8 cellular contexts compared by ENCODE assay signal in genomic region chr17:75132018-75133000, GRCh38. TPM values are rescaled to one million over a fixed set of nuclear protein-coding genes. Genes with fewer than 3 reads are reported as not detected.
DNase-seq lines count a peak whose midpoint lies in the region; ATAC-seq and TF ChIP-seq lines count a peak whose summit lies in the region.
"Not testable (repeated sequence)": the region's sequence is repeated elsewhere in the genome, so short reads cannot be mapped to it uniquely, and the experiment has no call there.

No MANE protein-coding gene starts in this region.

- not testable (repeated sequence) for H3K9me3 ChIP-seq in PC-3 (ENCODE audit: low read length); duodenal mucosa (ENCODE audit: control insufficient read depth in 1 of 2, low read length in 2 of 2); iPS DF 6.9 (ENCODE audit: control insufficient read depth, insufficient read depth, low read length)

- H3K36me3 Mint-ChIP-seq in activated naive CD4-positive, alpha-beta T cell treated with anti-CD3 and anti-CD28 coated beads for 36 hours (ENCODE audit: low read depth); natural killer cell: not testable (repeated sequence)
- peaks cover 17 to 20% of the 10 kb centered on the region in 2 donors for H3K36me3 Mint-ChIP-seq in stimulated activated naive B cell treated with anti-CD40 and anti-IgM and Interleukin-4, amounts not matched to agents 10 μg/mL and 1 μg/mL and 100 μg/mL, for 72 hours

- H2AFZ ChIP-seq in PC-3 (ENCODE audit: low read length) = peak overlapping the region; percentile 74

- TF ChIP-seq CTCF in AG10803 (conservative IDR thresholded peaks at IDR 0.05; ENCODE audit: low read length); PC-3 (conservative IDR thresholded peaks at IDR 0.05; ENCODE audit: low read depth, low read length); natural killer cell (IDR thresholded peaks at IDR 0.05): not testable (repeated sequence)

- H3K27me3 Mint-ChIP-seq in activated naive CD4-positive, alpha-beta T cell treated with anti-CD3 and anti-CD28 coated beads for 36 hours (ENCODE audit: low read depth); natural killer cell (ENCODE audit: low read depth in 2 of 2); stimulated activated naive B cell treated with anti-CD40 and anti-IgM and Interleukin-4, amounts not matched to agents 10 μg/mL and 1 μg/mL and 100 μg/mL, for 72 hours: not testable (repeated sequence)

- H4K20me1 ChIP-seq in PC-3 (ENCODE audit: low read length) = not testable (repeated sequence)

- H3K9me2 ChIP-seq in PC-3 (replicated peaks; ENCODE audit: low read length) = not testable (repeated sequence)

- H3K36me3 ChIP-seq in PC-3 (ENCODE audit: low read depth, low read length) (peaks cover 27% of the 10 kb centered on the region), duodenal mucosa (ENCODE audit: control insufficient read depth in 1 of 2, insufficient read depth in 2 of 2, low read length in 2 of 2) (peaks cover 3 to 32% of the 10 kb centered on the region in 2 donors), iPS DF 6.9 (ENCODE audit: control insufficient read depth, insufficient read depth, low read length) (peaks cover 15% of the 10 kb centered on the region)

- H3K4me1 Mint-ChIP-seq in activated naive CD4-positive, alpha-beta T cell treated with anti-CD3 and anti-CD28 coated beads for 36 hours (ENCODE audit: low read depth) = peaks cover 16% of the 10 kb centered on the region
- peaks cover 7 to 18% of the 10 kb centered on the region in 2 donors for H3K4me1 Mint-ChIP-seq in natural killer cell
- H3K4me1 Mint-ChIP-seq in stimulated activated naive B cell treated with anti-CD40 and anti-IgM and Interleukin-4, amounts not matched to agents 10 μg/mL and 1 μg/mL and 100 μg/mL, for 72 hours = peaks cover 18 to 29% of the 10 kb centered on the region in 2 donors

- peak overlapping the region; percentile 85 for H3K27ac ChIP-seq in PC-3 (ENCODE audit: low read length)
- H3K27ac ChIP-seq in duodenal mucosa (ENCODE audit: low read depth, low read length) = peak overlapping the region; percentile 70
- H3K27ac ChIP-seq in iPS DF 6.9 (ENCODE audit: low read length) = not testable (repeated sequence)

- not testable (repeated sequence) for ATAC-seq in PC-3; natural killer cell; stimulated activated naive B cell treated with anti-CD40 and anti-IgM and Interleukin-4, amounts not matched to agents 10 μg/mL and 1 μg/mL and 100 μg/mL, for 72 hours (replicated peaks)

- H3F3A ChIP-seq in PC-3 (ENCODE audit: low read length, unreplicated experiment) = peaks cover 29% of the 10 kb centered on the region

- BruUV-seq in PC-3 (replicated peaks; lab: Mats Ljungman, UMichigan) = not testable (repeated sequence)

- not testable (repeated sequence) for H3K9me3 Mint-ChIP-seq in activated naive CD4-positive, alpha-beta T cell treated with anti-CD3 and anti-CD28 coated beads for 36 hours; natural killer cell; stimulated activated naive B cell treated with anti-CD40 and anti-IgM and Interleukin-4, amounts not matched to agents 10 μg/mL and 1 μg/mL and 100 μg/mL, for 72 hours

- peaks cover 41% of the 10 kb centered on the region for H3K79me2 ChIP-seq in PC-3 (ENCODE audit: low read length)

- POLR2A ChIA-PET in HEK293T (lab: Yijun Ruan, JAX) (interaction anchor here (0.6 to 5.5 kb wide), 26 partner anchors 10 to 144 kb away, joined by 3 to 68 read pairs (median 7); partner anchors contain the start of genes ARMC7, JPT1, MIF4GD and MRPL58), PC-3 (lab: Charles Lee; ENCODE audit: unreplicated experiment) (interaction anchor here (0.7 to 1.3 kb wide), 2 partner anchors 19 to 27 kb away, joined by 3 to 5 read pairs; no protein-coding TSS in a partner anchor)

- peaks cover 29% of the 10 kb centered on the region for H3K4me1 ChIP-seq in PC-3 (ENCODE audit: insufficient read depth, low read length)
- peaks cover 10 to 12% of the 10 kb centered on the region in 2 donors for H3K4me1 ChIP-seq in duodenal mucosa (ENCODE audit: control insufficient read depth in 1 of 2, insufficient read depth in 2 of 2, low read length in 2 of 2)
- not testable (repeated sequence) for H3K4me1 ChIP-seq in iPS DF 6.9 (ENCODE audit: control insufficient read depth, insufficient read depth, low read length)

- H3K4me3 ChIP-seq in AG10803 (ENCODE audit: low read length) (peak overlapping the region; percentile 73), PC-3 (ENCODE audit: low read length) (peak overlapping the region; percentile 72), duodenal mucosa (ENCODE audit: low read depth in 1 of 2, low read length in 2 of 2) (peak overlapping the region; percentile 77 to 79), iPS DF 6.9 (ENCODE audit: low read length) (peak overlapping the region; percentile 75; the same call in 1 of the 2 replicates)

- not testable (repeated sequence) for H3K27me3 ChIP-seq in PC-3 (ENCODE audit: low read length); duodenal mucosa (ENCODE audit: control insufficient read depth in 1 of 2, insufficient read depth in 2 of 2, low read length in 2 of 2); iPS DF 6.9 (ENCODE audit: control insufficient read depth, insufficient read depth, low read length)

- H3K4me2 ChIP-seq in PC-3 (ENCODE audit: low read length) = peak overlapping the region; percentile 93

- peak overlapping the region; percentile 89 for H3K9ac ChIP-seq in PC-3 (ENCODE audit: low read length)
- H3K9ac ChIP-seq in duodenal mucosa (ENCODE audit: low read depth in 1 of 2, low read length in 2 of 2) = peak overlapping the region; percentile 79 to 82

- intact Hi-C loops in PC-3 (cut with micrococcal nuclease) (loop anchor here (5.0 kb wide), 1 partner anchor 70 kb away; no protein-coding TSS in a partner anchor), natural killer cell (cut with micrococcal nuclease) (loop anchor here (5.0 kb wide), 1 partner anchor 40 kb away; no protein-coding TSS in a partner anchor)
- intact Hi-C loops in activated naive CD4-positive, alpha-beta T cell treated with anti-CD3 and anti-CD28 coated beads for 36 hours (cut with micrococcal nuclease) = loop anchor here (5.0 kb wide), 1 partner anchor 70 kb away; no protein-coding TSS in a partner anchor

- no CpG with 5 or more reads among the region's 40 CpGs for WGBS in iPS DF 6.9 (ENCODE audit: insufficient coverage, insufficient read length)

- not testable (repeated sequence) for DNase-seq in AG10803 (ENCODE audit: low read depth); HEK293T (ENCODE audit: extremely low spot score); PC-3; activated naive CD4-positive, alpha-beta T cell treated with anti-CD3 and anti-CD28 coated beads for 36 hours; iPS DF 6.9 (ENCODE audit: low read depth, low spot score); natural killer cell; stimulated activated naive B cell treated with anti-CD40 and anti-IgM and Interleukin-4, amounts not matched to agents 10 μg/mL and 1 μg/mL and 100 μg/mL, for 72 hours

- H3K4me3 Mint-ChIP-seq in activated naive CD4-positive, alpha-beta T cell treated with anti-CD3 and anti-CD28 coated beads for 36 hours = peak overlapping the region; percentile 85
- H3K4me3 Mint-ChIP-seq in natural killer cell = peak overlapping the region; percentile 86
- H3K4me3 Mint-ChIP-seq in stimulated activated naive B cell treated with anti-CD40 and anti-IgM and Interleukin-4, amounts not matched to agents 10 μg/mL and 1 μg/mL and 100 μg/mL, for 72 hours = peak overlapping the region; percentile 89 to 92

- CTCF ChIA-PET in HEK293T (lab: Yijun Ruan, JAX) = interaction anchor here (0.6 to 3.2 kb wide), 6 partner anchors 11 to 96 kb away, joined by 3 to 32 read pairs (median 4); no protein-coding TSS in a partner anchor
- CTCF ChIA-PET in PC-3 (lab: Charles Lee) = interaction anchor here (0.7 to 1.9 kb wide), 4 partner anchors 9 to 72 kb away, joined by 6 to 24 read pairs (median 11); no protein-coding TSS in a partner anchor
- CTCF ChIA-PET in activated naive CD4-positive, alpha-beta T cell treated with anti-CD3 and anti-CD28 coated beads for 36 hours (lab: Charles Lee) = interaction anchor here (0.6 to 14.5 kb wide), 9 partner anchors 13 to 175 kb away, joined by 3 to 195 read pairs (median 4); no protein-coding TSS in a partner anchor

- peak overlapping the region; percentile 86 for H3K27ac Mint-ChIP-seq in activated naive CD4-positive, alpha-beta T cell treated with anti-CD3 and anti-CD28 coated beads for 36 hours
- peak overlapping the region; percentile 53 to 89 for H3K27ac Mint-ChIP-seq in natural killer cell
- peak overlapping the region; percentile 93 for H3K27ac Mint-ChIP-seq in stimulated activated naive B cell treated with anti-CD40 and anti-IgM and Interleukin-4, amounts not matched to agents 10 μg/mL and 1 μg/mL and 100 μg/mL, for 72 hours

TF ChIP-seq in HEK293T, 16 proteins besides CTCF, POLR2A, EP300 and RAD21:
- TF ChIP-seq ZNF384 (IDR thresholded peaks at IDR 0.05) = peak; percentile 52; the same call in 1 of the 2 replicates

RNA-seq across cellular contexts. Expression of gene NT5C, which starts 0.8 kb away (rescaled TPM):
- total RNA-seq in PC-3 (2014; rRNA removed) (116 and 131 TPM in 2 replicates), natural killer cell (10 to 100 TPM; 58.1 to 67.4 (median 61.2) TPM)
- total RNA-seq in activated naive CD4-positive, alpha-beta T cell treated with anti-CD3 and anti-CD28 coated beads for 36 hours = 10 to 100 TPM; 49.7 to 55.2 TPM

RNA-seq across cellular contexts. Expression of gene JPT1, which starts 22.0 kb away (rescaled TPM):
- total RNA-seq in PC-3 (2014; rRNA removed) (674 and 705 TPM in 2 replicates), natural killer cell (10 to 100 TPM; 45.0 to 54.8 (median 50.5) TPM)
- 100 to 1,000 TPM; 242 to 258 TPM for total RNA-seq in activated naive CD4-positive, alpha-beta T cell treated with anti-CD3 and anti-CD28 coated beads for 36 hours

RNA-seq across cellular contexts. Expression of gene ARMC7, which starts 22.5 kb away (rescaled TPM):
- 17.0 and 17.3 TPM in 2 replicates for total RNA-seq in PC-3 (2014; rRNA removed)
- total RNA-seq in activated naive CD4-positive, alpha-beta T cell treated with anti-CD3 and anti-CD28 coated beads for 36 hours = 1 to 10 TPM; 3.8 to 4.9 TPM
- 10 to 100 TPM in 2 of 3 donors, 1 to 10 TPM in 1; 9.3 to 18.6 (median 11.3) TPM for total RNA-seq in natural killer cell

RNA-seq across cellular contexts. Expression of gene SLC16A5, which starts 44.6 kb away (rescaled TPM):
- total RNA-seq in PC-3 (2014; rRNA removed) (1.2 and 1.6 TPM in 2 replicates), natural killer cell (10 to 100 TPM in 1 of 3 donors, 1 to 10 TPM in 2; 6.3 to 11.2 (median 10.0) TPM)
- total RNA-seq in activated naive CD4-positive, alpha-beta T cell treated with anti-CD3 and anti-CD28 coated beads for 36 hours = 1 to 10 TPM; 2.5 to 3.1 TPM

RNA-seq across cellular contexts. Expression of gene SUMO2, which starts 50.5 kb away (rescaled TPM):
- total RNA-seq in PC-3 (2014; rRNA removed) = 244 and 282 TPM in 2 replicates
- total RNA-seq in activated naive CD4-positive, alpha-beta T cell treated with anti-CD3 and anti-CD28 coated beads for 36 hours = 100 to 1,000 TPM; 633 to 688 TPM
- total RNA-seq in natural killer cell = 100 to 1,000 TPM; 240 to 294 (median 250) TPM

Comparison
In these comparisons a context has a peak if more than half of its experiments do, and no peak if none do; other contexts are left out.
1. RNA of gene JPT1, which starts 22.0 kb away (total RNA-seq): 674 to 705 TPM in PC-3 and 242 to 258 TPM in activated naive CD4-positive, alpha-beta T cell treated with anti-CD3 and anti-CD28 coated beads for 36 hours; 45.0 to 54.8 TPM in natural killer cell; every median in the first group is over 4 times any median in the second.
2. Peak in every context shown above with its lines, with median percentiles within 50 percentile points of each other: H3K4me3 ChIP-seq, H3K27ac Mint-ChIP-seq and H3K4me3 Mint-ChIP-seq.